ENCODE assay signal across 21 cellular contexts in the genomic region with DNA sequence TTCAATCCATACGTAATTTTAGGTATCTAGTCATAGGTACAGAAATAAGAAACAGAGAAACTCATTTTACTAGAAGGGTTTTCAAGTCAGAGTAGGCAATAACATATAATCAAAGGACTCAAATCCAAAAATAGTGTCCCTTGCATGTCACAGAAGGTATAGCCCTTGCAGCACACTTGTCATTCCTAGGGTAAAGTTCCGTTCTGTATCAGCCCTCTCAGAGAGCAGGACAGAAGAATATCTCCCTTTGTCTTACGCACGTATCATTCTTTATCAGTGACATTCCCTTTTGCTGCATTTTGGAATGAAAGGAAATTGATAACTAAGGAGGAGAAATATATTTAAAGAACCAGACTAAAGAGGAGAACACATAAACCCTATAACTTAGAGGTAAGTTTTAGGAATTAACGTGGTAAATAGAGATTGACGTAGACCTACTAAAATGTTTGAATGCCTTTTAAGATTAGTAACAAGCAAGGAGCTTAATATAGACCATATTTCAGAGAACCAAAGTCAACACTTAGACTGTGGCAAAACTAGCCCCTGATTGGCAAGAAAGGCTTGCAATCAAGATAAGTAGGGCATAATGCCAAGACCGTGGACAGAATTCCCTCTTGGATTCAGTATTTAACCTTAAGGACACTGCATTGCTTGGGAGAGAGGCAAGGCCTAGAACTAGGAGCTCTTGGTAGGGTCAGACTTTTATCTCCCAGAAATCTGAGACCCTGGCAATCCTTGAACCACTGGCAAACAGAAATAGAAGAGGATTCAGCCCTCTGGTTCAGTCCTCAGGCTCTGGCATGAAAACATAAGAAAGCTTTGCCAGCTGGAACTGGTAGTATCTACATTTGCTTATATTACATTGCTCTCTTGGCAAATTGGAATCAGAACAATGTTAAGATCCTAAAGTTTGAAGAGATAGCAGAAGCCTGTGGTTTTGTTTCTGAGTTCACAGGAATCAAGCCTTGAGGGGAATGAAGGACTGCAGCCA.
"Had no signal": no experiment of that assay in that cellular context is flagged by ENCODE, and none has a peak within 500 bp of the region (broad histone marks: within the 10 kb centered on the region; RNA-seq: fewer than 3 reads in every experiment).

No MANE protein-coding gene starts in this region.

- DNase-seq: activated CD4-positive, alpha-beta T cell treated with anti-CD3 and anti-CD28 coated beads for 1 hour; activated gamma-delta T cell treated with Interleukin-2 at 50 U/mL for 16 hours; activated T-cell treated with anti-CD3 and anti-CD28 coated beads, Interleukin-2, amount 50 U/mL, for 1 hour; anterior cingulate cortex; cortex of kidney; endodermal cell; immature natural killer cell; mesendoderm; mucosa of descending colon; nephron progenitor cell; right lobe of liver; small intestine; stimulated activated CD4-positive, alpha-beta T cell treated with anti-CD3 and anti-CD28 coated beads, Interleukin-2, amount 100 ng/mL, for 24 hours; T-helper 1 cell had no signal

- H3K36me3 ChIP-seq: breast epithelium, right lobe of liver had no signal

- H3K9me3 ChIP-seq: breast epithelium, mucosa of descending colon, right lobe of liver had no signal

- H3K4me1 Mint-ChIP-seq: activated naive CD4-positive, alpha-beta T cell treated with anti-CD3 and anti-CD28 coated beads, Interleukin-2, amount 50 U/mL, for 24 hours; endodermal cell; immature natural killer cell; nephron progenitor cell; stimulated activated memory B cell treated with anti-CD40 and anti-IgM and Interleukin-4, amounts not matched to agents 10 μg/mL and 1 μg/mL and 100 μg/mL, for 72 hours had no signal

- H3K79me2 ChIP-seq: hepatocyte, parathyroid adenoma had no signal

- H3K4me3 Mint-ChIP-seq: activated naive CD4-positive, alpha-beta T cell treated with anti-CD3 and anti-CD28 coated beads, Interleukin-2, amount 50 U/mL, for 24 hours; endodermal cell; immature natural killer cell; nephron progenitor cell; stimulated activated memory B cell treated with anti-CD40 and anti-IgM and Interleukin-4, amounts not matched to agents 10 μg/mL and 1 μg/mL and 100 μg/mL, for 72 hours; type B pancreatic cell had no signal

- H3K4me3 ChIP-seq: breast epithelium, hepatocyte, mucosa of descending colon, right lobe of liver had no signal

- H2AFZ ChIP-seq: hepatocyte, parathyroid adenoma had no signal

- H3K9me3 Mint-ChIP-seq: endodermal cell had no signal

- H3K27ac ChIP-seq: breast epithelium, hepatocyte, parathyroid adenoma, right lobe of liver had no signal

- H3K9ac ChIP-seq: parathyroid adenoma had no signal

- H3K27me3 Mint-ChIP-seq: activated naive CD4-positive, alpha-beta T cell treated with anti-CD3 and anti-CD28 coated beads, Interleukin-2, amount 50 U/mL, for 24 hours had no signal

- H3K27ac Mint-ChIP-seq: activated naive CD4-positive, alpha-beta T cell treated with anti-CD3 and anti-CD28 coated beads, Interleukin-2, amount 50 U/mL, for 24 hours; endodermal cell; immature natural killer cell; nephron progenitor cell; stimulated activated memory B cell treated with anti-CD40 and anti-IgM and Interleukin-4, amounts not matched to agents 10 μg/mL and 1 μg/mL and 100 μg/mL, for 72 hours; type B pancreatic cell had no signal

- H3K27me3 ChIP-seq: hepatocyte, right lobe of liver had no signal

- ATAC-seq: mucosa of descending colon; stimulated activated memory B cell treated with anti-CD40 and anti-IgM and Interleukin-4, amounts not matched to agents 10 μg/mL and 1 μg/mL and 100 μg/mL, for 72 hours had no signal

- H3K4me1 ChIP-seq: breast epithelium, parathyroid adenoma had no signal

- H3K4me2 ChIP-seq: hepatocyte had no signal

- H3K36me3 Mint-ChIP-seq: activated naive CD4-positive, alpha-beta T cell treated with anti-CD3 and anti-CD28 coated beads, Interleukin-2, amount 50 U/mL, for 24 hours; stimulated activated memory B cell treated with anti-CD40 and anti-IgM and Interleukin-4, amounts not matched to agents 10 μg/mL and 1 μg/mL and 100 μg/mL, for 72 hours had no signal

- FAIRE-seq: small intestine, TTC549 had no signal
